Comparison of ENCODE assay signal across 12 cellular contexts in the genomic region with DNA sequence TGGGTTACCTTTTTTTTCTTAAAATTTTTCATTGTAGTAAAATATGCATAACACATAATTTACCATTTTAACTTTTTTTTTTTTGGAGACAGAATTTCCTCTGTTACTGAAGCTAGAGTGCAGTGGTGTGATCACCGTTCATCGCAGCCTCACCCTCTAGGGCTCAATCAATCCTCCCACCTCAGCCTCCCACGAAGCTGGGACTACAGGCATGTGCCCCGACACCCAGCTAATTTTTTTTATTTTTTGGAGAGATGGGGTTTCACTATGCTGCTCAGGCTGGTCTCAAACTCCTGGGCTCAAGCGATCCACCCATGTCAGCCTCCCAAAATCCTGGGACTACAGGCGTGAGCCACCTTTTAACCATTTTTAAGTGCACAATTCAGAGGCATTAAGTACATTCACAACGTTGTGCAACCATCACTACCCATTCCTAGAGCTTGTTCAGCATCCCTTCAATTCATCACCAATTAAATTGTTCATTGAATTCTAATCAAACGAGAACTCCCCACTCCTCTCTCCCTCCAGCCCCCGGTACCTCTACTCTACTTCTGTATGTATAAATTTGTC. TPM values are rescaled to one million over a fixed set of nuclear protein-coding genes. Genes with fewer than 3 reads are reported as not detected.
A peak's percentile ranks its signal among the peaks of the same experiment; 100 is the strongest.
DNase-seq lines count a peak whose midpoint lies in the region; ATAC-seq and TF ChIP-seq lines count a peak whose summit lies in the region.
"Had no signal": no experiment of that assay in that cellular context is flagged by ENCODE, and none has a peak within 500 bp of the region (broad histone marks: within the 10 kb centered on the region; RNA-seq: fewer than 3 reads in every experiment).

No MANE protein-coding gene starts in this region.

- no peak for TF ChIP-seq POLR2A in HCT116 (IDR thresholded peaks at IDR 0.05; ENCODE audit: borderline replicate concordance, extremely low read depth, insufficient read depth, insufficient read length)

- H3K27ac ChIP-seq in HCT116 (ENCODE audit: low read depth, low read length) (peak overlapping the region; percentile 68), SJCRH30 (peak overlapping the region; percentile 42), fibroblast of lung (ENCODE audit: insufficient read depth, low read length) (peak overlapping the region; percentile 91), skeletal muscle tissue (ENCODE audit: low read depth, low read length) (peak overlapping the region; percentile 28)
- H3K27ac ChIP-seq in effector memory CD4-positive, alpha-beta T cell (ENCODE audit: insufficient read depth, low read length, poor library complexity, severe bottlenecking): no peak overlapping the region

- CTCF ChIA-PET in HCT116 (lab: Charles Lee): interaction anchor here (1.0 to 3.4 kb wide), 5 partner anchors 34 to 312 kb away, joined by 3 to 18 read pairs (median 4); no protein-coding TSS in a partner anchor

- TF ChIP-seq RAD21 in HCT116 (IDR thresholded peaks at IDR 0.05; ENCODE audit: low read depth): no peak

- intact Hi-C loops in HCT116 (cut with micrococcal nuclease): loop anchor here (1.0 to 10.0 kb wide), 3 partner anchors 40 to 189 kb away; no protein-coding TSS in a partner anchor
- intact Hi-C loops in left colon (cut with DNase I, micrococcal nuclease): loop anchor here in 1 of 2 donors (10.0 kb wide), 1 partner anchor 309 kb away; no protein-coding TSS in a partner anchor

- H4K20me1 ChIP-seq in HCT116 (ENCODE audit: insufficient read depth) (no peaks in the 10 kb centered on the region), fibroblast of lung (ENCODE audit: control insufficient read depth, extremely low read depth, insufficient read depth, low read length) (no peaks in the 10 kb centered on the region)

- ATAC-seq in HCT116 (no peak), left colon (no peak)
- ATAC-seq: GM23338 had no signal

- DNase-seq in HCT116 (ENCODE audit: low read depth, low spot score) (no peak), SJCRH30 (no peak), fibroblast of lung (ENCODE audit: low read depth in 2 of 2) (no peak), left colon (no peak), HCEC 1CT (no peak), NOMO-1 (lab: John Stamatoyannopoulos, UW; ENCODE audit: unreplicated experiment in 2 of 2) (no peak)
- no peak for DNase-seq in effector memory CD4-positive, alpha-beta T cell
- DNase-seq: activated CD8-positive, alpha-beta memory T cell treated with anti-CD3 and anti-CD28 coated beads, Interleukin-2, amount 50 U/mL, for 4 hours; NCI-H1930 had no signal

- H3K27me3 ChIP-seq in HCT116 (ENCODE audit: insufficient read depth, low read length): no peaks in the 10 kb centered on the region
- no peaks in the 10 kb centered on the region for H3K27me3 ChIP-seq in SJCRH30
- no peaks in the 10 kb centered on the region for H3K27me3 ChIP-seq in fibroblast of lung (ENCODE audit: control insufficient read depth, insufficient read depth, low read length)
- H3K27me3 ChIP-seq in skeletal muscle tissue (ENCODE audit: control insufficient read depth in 3 of 3, insufficient read depth in 3 of 3, low read length in 3 of 3): no peaks in the 10 kb centered on the region
- no peaks in the 10 kb centered on the region for H3K27me3 ChIP-seq in effector memory CD4-positive, alpha-beta T cell (replicated peaks; ENCODE audit: control insufficient read depth, insufficient read depth, low read length, poor library complexity, severe bottlenecking)

- no peaks in the 10 kb centered on the region for H3K9me2 ChIP-seq in HCT116 (ENCODE audit: insufficient read depth)

- H3K4me3 ChIP-seq in HCT116 (replicated peaks in 1 of 2; ENCODE audit: low read depth in 1 of 2, low read length in 2 of 2) (peak overlapping the region in 1 of 2 experiments; percentile 19; a peak in 1 of 4 replicates), SJCRH30 (no peak overlapping the region), fibroblast of lung (replicated peaks in 1 of 4; ENCODE audit: control extremely low read depth in 1 of 4, insufficient read depth in 1 of 4, low read depth in 3 of 4, low read length in 4 of 4) (no peak overlapping the region), skeletal muscle tissue (ENCODE audit: low read length in 3 of 3) (no peak overlapping the region)
- H3K4me3 ChIP-seq in effector memory CD4-positive, alpha-beta T cell (ENCODE audit: insufficient read depth, low read depth, low read length, poor library complexity, severe bottlenecking): no peak overlapping the region
- H3K4me3 ChIP-seq: GM23338 had no signal

- peaks cover 56 to 85% of the 10 kb centered on the region in 2 experiments for H3K4me1 ChIP-seq in HCT116 (ENCODE audit: control insufficient read depth in 1 of 2, insufficient read depth in 2 of 2, low read length in 2 of 2)
- peaks cover 19% of the 10 kb centered on the region for H3K4me1 ChIP-seq in SJCRH30
- H3K4me1 ChIP-seq in fibroblast of lung (ENCODE audit: control insufficient read depth, extremely low read depth, insufficient read depth, low read length): peaks cover 19% of the 10 kb centered on the region
- H3K4me1 ChIP-seq in skeletal muscle tissue (ENCODE audit: control insufficient read depth in 3 of 3, insufficient read depth in 3 of 3, low read length in 3 of 3): peaks cover 8 to 14% (median 10%) of the 10 kb centered on the region in 3 donors
- H3K4me1 ChIP-seq in effector memory CD4-positive, alpha-beta T cell (ENCODE audit: control insufficient read depth, insufficient read depth, low read length, poor library complexity, severe bottlenecking): peaks cover 27% of the 10 kb centered on the region

- POLR2A ChIA-PET in HCT116 (lab: Charles Lee): interaction anchor here (1.0 to 3.9 kb wide), 5 partner anchors 11 to 43 kb away, joined by 3 to 39 read pairs (median 13); a partner anchor contains a TSS

- TF ChIP-seq CTCF in HCT116 (IDR thresholded peaks at IDR 0.05 in 2 of 3, conservative IDR thresholded peaks at IDR 0.05 in 1 of 3; ENCODE audit: borderline replicate concordance in 1 of 3, insufficient read depth in 1 of 3, low read depth in 2 of 3, low read length in 2 of 3): no peak
- TF ChIP-seq CTCF in fibroblast of lung (conservative IDR thresholded peaks at IDR 0.05 in 1 of 2, IDR thresholded peaks at IDR 0.05 in 1 of 2; ENCODE audit: low read depth in 1 of 2, low read length in 2 of 2): no peak

- RAD21 ChIA-PET in HCT116 (lab: Charles Lee; ENCODE audit: low non-redundant PET in 1 of 2, low total read pairs in 2 of 2, uncharacterized antibody in 2 of 2, unreplicated experiment in 2 of 2): interaction anchor here in 1 of 2 experiments (1.0 kb wide), 1 partner anchor 44 kb away, joined by 3 read pairs; a partner anchor contains a TSS

- H2AFZ ChIP-seq in HCT116 (ENCODE audit: low read depth, low read length, poor library complexity, severe bottlenecking) (no peak overlapping the region), fibroblast of lung (ENCODE audit: low read length) (no peak overlapping the region)
- H2AFZ ChIP-seq: GM23338 had no signal

- BruUV-seq in HCT116 (replicated peaks; lab: Mats Ljungman, UMichigan): TSS peak; percentile 80

- no peaks in the 10 kb centered on the region for H3K36me3 ChIP-seq in HCT116 (ENCODE audit: control insufficient read depth in 1 of 2, insufficient read depth in 2 of 2, low read length in 2 of 2)
- no peaks in the 10 kb centered on the region for H3K36me3 ChIP-seq in SJCRH30
- H3K36me3 ChIP-seq in fibroblast of lung (ENCODE audit: control insufficient read depth, insufficient read depth, low read length): no peaks in the 10 kb centered on the region
- H3K36me3 ChIP-seq in skeletal muscle tissue (ENCODE audit: control insufficient read depth in 3 of 3, insufficient read depth in 3 of 3, low read length in 3 of 3): no peaks in the 10 kb centered on the region
- no peaks in the 10 kb centered on the region for H3K36me3 ChIP-seq in effector memory CD4-positive, alpha-beta T cell (ENCODE audit: control insufficient read depth, insufficient read depth, low read length)

- H3K9me3 ChIP-seq in HCT116 (ENCODE audit: control insufficient read depth in 1 of 2, insufficient read depth in 1 of 2, low read depth in 1 of 2, low read length in 2 of 2) (no peaks in the 10 kb centered on the region), SJCRH30 (replicated peaks) (no peaks in the 10 kb centered on the region), fibroblast of lung (ENCODE audit: control insufficient read depth, insufficient read depth, low read depth, low read length) (no peaks in the 10 kb centered on the region), skeletal muscle tissue (ENCODE audit: control insufficient read depth in 3 of 3, low read length in 3 of 3) (no peaks in the 10 kb centered on the region)
- H3K9me3 ChIP-seq in effector memory CD4-positive, alpha-beta T cell (ENCODE audit: control insufficient read depth, low read length): no peaks in the 10 kb centered on the region

- no peaks in the 10 kb centered on the region for H3K79me2 ChIP-seq in HCT116 (ENCODE audit: insufficient read depth, low read length)
- H3K79me2 ChIP-seq in fibroblast of lung (ENCODE audit: control insufficient read depth, insufficient read depth, low read length): no peaks in the 10 kb centered on the region

- H3K9ac ChIP-seq in HCT116 (ENCODE audit: low read length) (peak overlapping the region; percentile 34), fibroblast of lung (ENCODE audit: insufficient read depth, low read length) (peak overlapping the region; percentile 13), skeletal muscle tissue (ENCODE audit: low read depth in 1 of 3, low read length in 3 of 3) (no peak overlapping the region)

- H3K4me2 ChIP-seq in HCT116 (ENCODE audit: low read length) (peak overlapping the region; percentile 70), fibroblast of lung (ENCODE audit: extremely low read depth, insufficient read depth, low read length) (peak overlapping the region; percentile 15)
- H3K4me2 ChIP-seq: GM23338 had no signal

TF ChIP-seq in HCT116, 20 proteins besides CTCF, POLR2A, EP300 and RAD21:
- TF ChIP-seq SRF (IDR thresholded peaks at IDR 0.05; ENCODE audit: low read depth) (no peak), FOSL1 (IDR thresholded peaks at IDR 0.05; ENCODE audit: low read depth) (no peak), EZH2phosphoT487 (IDR thresholded peaks at IDR 0.05; ENCODE audit: borderline replicate concordance) (no peak), ZNF274 (IDR thresholded peaks at IDR 0.05; ENCODE audit: low read depth, low read length) (no peak)
- TF ChIP-seq, protein P1, sequence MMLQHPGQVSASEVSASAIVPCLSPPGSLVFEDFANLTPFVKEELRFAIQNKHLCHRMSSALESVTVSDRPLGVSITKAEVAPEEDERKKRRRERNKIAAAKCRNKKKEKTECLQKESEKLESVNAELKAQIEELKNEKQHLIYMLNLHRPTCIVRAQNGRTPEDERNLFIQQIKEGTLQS (IDR thresholded peaks at IDR 0.05): no peak
TF ChIP-seq in HCT116: peak in this region for 0.

RNA-seq across cellular contexts. Expression of a gene that starts 44.6 kb away (rescaled TPM):
- total RNA-seq in HCT116 (2021; ENCODE audit: unreplicated experiment) (81.6 TPM), fibroblast of lung (12.8 and 16.7 TPM in 2 replicates), skeletal muscle tissue (11.0 TPM), left colon (10 to 100 TPM; 40.8 to 74.0 TPM)
- 129 and 166 TPM in 2 replicates for polyA plus RNA-seq in HCT116 (2012)
- 6.3 and 10.8 TPM in 2 replicates for total RNA-seq in SJCRH30 (2014; rRNA removed; shearing (Covaris generic))
- polyA plus RNA-seq in fibroblast of lung: 20.8 and 28.4 TPM in 2 replicates
- 20.9 and 37.6 TPM in 2 replicates for polyA plus RNA-seq in fibroblast of lung (2012)
- polyA minus RNA-seq in fibroblast of lung (ENCODE audit: low replicate concordance): 46.1 and 68.2 TPM in 2 replicates
- polyA plus RNA-seq: neural cell had no signal

Comparison
In these comparisons a context has a peak if more than half of its experiments do, and no peak if none do; other contexts are left out.
1. H3K9ac ChIP-seq: peak in HCT116 (single experiment) and fibroblast of lung (single experiment); none in skeletal muscle tissue (0 of 3).